Comparison of ENCODE assay signal across 9 cellular contexts in the genomic region with DNA sequence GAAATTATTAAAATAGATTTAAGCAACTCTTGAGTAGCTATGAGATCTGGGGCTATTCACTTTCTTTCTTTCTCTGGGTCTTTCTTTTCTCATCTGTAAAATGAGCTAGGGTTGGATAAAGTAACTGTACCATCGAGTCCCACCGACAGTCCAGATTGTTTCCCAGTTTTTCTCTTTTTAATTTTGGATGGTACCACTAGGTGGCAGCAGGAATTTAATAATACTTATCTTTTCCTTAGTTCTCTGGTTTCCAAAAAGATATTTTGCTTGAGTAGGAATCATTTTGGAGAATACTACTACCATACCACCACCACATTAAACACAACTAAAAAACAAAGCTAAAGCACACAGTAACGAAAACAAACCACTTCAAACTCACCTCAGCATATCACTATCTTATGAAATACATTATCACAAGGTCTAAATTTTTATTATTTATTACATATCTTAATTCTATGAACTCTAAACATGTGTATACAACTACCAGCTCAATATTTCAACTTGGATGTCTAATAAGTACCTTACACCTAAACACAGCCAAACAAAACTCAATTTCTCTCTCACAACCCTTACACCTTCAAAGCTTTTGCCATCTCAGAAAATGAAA.
A peak's percentile ranks its signal among the peaks of the same experiment; 100 is the strongest.
DNase-seq lines count a peak whose midpoint lies in the region; ATAC-seq, FAIRE-seq and TF ChIP-seq lines count a peak whose summit lies in the region.
"Had no signal": no experiment of that assay in that cellular context is flagged by ENCODE, and none has a peak within 500 bp of the region (broad histone marks: within the 10 kb centered on the region; RNA-seq: fewer than 3 reads in every experiment).

No MANE protein-coding gene starts in this region.

- H3K27me3 ChIP-seq in hepatocyte: no peaks in the 10 kb centered on the region
- H3K27me3 ChIP-seq in colonic mucosa: no peaks in the 10 kb centered on the region

- TF ChIP-seq RAD21 in A549 (conservative IDR thresholded peaks at IDR 0.05 in 1 of 2, IDR thresholded peaks at IDR 0.05 in 1 of 2): peak; percentile 58 to 68

- H3K9me2 ChIP-seq in hepatocyte (replicated peaks; ENCODE audit: insufficient read depth): no peaks in the 10 kb centered on the region

- H3K27me3 Mint-ChIP-seq in activated naive CD8-positive, alpha-beta T cell treated with anti-CD3 and anti-CD28 coated beads for 36 hours: no peaks in the 10 kb centered on the region
- H3K27me3 Mint-ChIP-seq in effector memory CD8-positive, alpha-beta T cell: no peaks in the 10 kb centered on the region
- H3K27me3 Mint-ChIP-seq: activated naive CD8-positive, alpha-beta T cell treated with anti-CD3 and anti-CD28 coated beads, Interleukin-2, amount 10 ng/mL, durations not matched to agents 7 days and 5 days had no signal

- H4K20me1 ChIP-seq in hepatocyte (ENCODE audit: insufficient read depth, poor library complexity, severe bottlenecking): no peaks in the 10 kb centered on the region

- H3K36me3 ChIP-seq in hepatocyte (replicated peaks; ENCODE audit: insufficient read depth, low read depth): no peaks in the 10 kb centered on the region
- no peaks in the 10 kb centered on the region for H3K36me3 ChIP-seq in colonic mucosa

- TF ChIP-seq POLR2A in A549 (IDR thresholded peaks at IDR 0.05; ENCODE audit: low read length): no peak

- no peak overlapping the region for H3K4me2 ChIP-seq in A549
- H3K4me2 ChIP-seq in hepatocyte: no peak overlapping the region

- TF ChIP-seq EP300 in A549 (IDR thresholded peaks at IDR 0.05): no peak

- peak in 1 of 2 experiments; percentile 64; a peak in 3 of 6 replicates for ATAC-seq in A549
- ATAC-seq in GM21367 (IDR thresholded peaks at IDR 0.05; ENCODE audit: unreplicated experiment): no peak
- ATAC-seq in effector memory CD8-positive, alpha-beta T cell (replicated peaks): no peak

- H3K79me2 ChIP-seq in hepatocyte: no peaks in the 10 kb centered on the region

- intact Hi-C loops in colonic mucosa (cut with DNase I): loop anchor here (10.0 kb wide), 1 partner anchor 1492 kb away; no protein-coding TSS in a partner anchor

- H3K4me1 ChIP-seq in A549 (no peaks in the 10 kb centered on the region), hepatocyte (ENCODE audit: insufficient read depth) (no peaks in the 10 kb centered on the region), colonic mucosa (no peaks in the 10 kb centered on the region)

- 2% methylated on average over 3 of the region's 3 CpGs for WGBS in A549 (ENCODE audit: missing lambda C conversion rate)
- WGBS in hepatocyte (ENCODE audit: low lambda C conversion rate, missing lambda C conversion rate): 35% methylated on average over 3 of the region's 3 CpGs

- POLR2A ChIA-PET in A549 (lab: Yijun Ruan, JAX): interaction anchor here (0.6 kb wide), 1 partner anchor 901 kb away, joined by 8 read pairs; no protein-coding TSS in a partner anchor

- no peak overlapping the region for H2AFZ ChIP-seq in hepatocyte

- H3K9me3 ChIP-seq in A549 (no peaks in the 10 kb centered on the region), hepatocyte (ENCODE audit: low read depth) (no peaks in the 10 kb centered on the region), colonic mucosa (no peaks in the 10 kb centered on the region)

- CTCF ChIA-PET in A549 (lab: Yijun Ruan, JAX): interaction anchor here (0.7 to 2.6 kb wide), 15 partner anchors 9 to 903 kb away, joined by 3 to 20 read pairs (median 4); no protein-coding TSS in a partner anchor

- H3K27ac Mint-ChIP-seq in activated naive CD8-positive, alpha-beta T cell treated with anti-CD3 and anti-CD28 coated beads for 36 hours: no peak overlapping the region
- H3K27ac Mint-ChIP-seq in effector memory CD8-positive, alpha-beta T cell: no peak overlapping the region
- H3K27ac Mint-ChIP-seq: activated naive CD8-positive, alpha-beta T cell treated with anti-CD3 and anti-CD28 coated beads, Interleukin-2, amount 10 ng/mL, durations not matched to agents 7 days and 5 days had no signal

- H3K27ac ChIP-seq in A549 (no peak overlapping the region), hepatocyte (no peak overlapping the region), colonic mucosa (no peak overlapping the region)

- TF ChIP-seq CTCF in A549 (IDR thresholded peaks at IDR 0.05): peak; percentile 65
- TF ChIP-seq CTCF in hepatocyte (IDR thresholded peaks at IDR 0.05; ENCODE audit: poor library complexity): peak; percentile 70
- TF ChIP-seq CTCF in colonic mucosa (IDR thresholded peaks at IDR 0.05): no peak

- no peak overlapping the region for H3K9ac ChIP-seq in colonic mucosa (ENCODE audit: low read depth in 2 of 2, low read length in 2 of 2)

- H3K36me3 Mint-ChIP-seq in activated naive CD8-positive, alpha-beta T cell treated with anti-CD3 and anti-CD28 coated beads for 36 hours: no peaks in the 10 kb centered on the region
- no peaks in the 10 kb centered on the region for H3K36me3 Mint-ChIP-seq in effector memory CD8-positive, alpha-beta T cell (ENCODE audit: insufficient read depth)
- H3K36me3 Mint-ChIP-seq: activated naive CD8-positive, alpha-beta T cell treated with anti-CD3 and anti-CD28 coated beads, Interleukin-2, amount 10 ng/mL, durations not matched to agents 7 days and 5 days had no signal

- no peak overlapping the region for H3K4me3 Mint-ChIP-seq in activated naive CD8-positive, alpha-beta T cell treated with anti-CD3 and anti-CD28 coated beads for 36 hours
- H3K4me3 Mint-ChIP-seq in effector memory CD8-positive, alpha-beta T cell: no peak overlapping the region
- H3K4me3 Mint-ChIP-seq: activated naive CD8-positive, alpha-beta T cell treated with anti-CD3 and anti-CD28 coated beads, Interleukin-2, amount 10 ng/mL, durations not matched to agents 7 days and 5 days had no signal

- H3K4me1 Mint-ChIP-seq in activated naive CD8-positive, alpha-beta T cell treated with anti-CD3 and anti-CD28 coated beads for 36 hours: no peaks in the 10 kb centered on the region
- no peaks in the 10 kb centered on the region for H3K4me1 Mint-ChIP-seq in effector memory CD8-positive, alpha-beta T cell (ENCODE audit: low read depth in 2 of 2)
- H3K4me1 Mint-ChIP-seq: activated naive CD8-positive, alpha-beta T cell treated with anti-CD3 and anti-CD28 coated beads, Interleukin-2, amount 10 ng/mL, durations not matched to agents 7 days and 5 days had no signal

- H3K4me3 ChIP-seq in A549: no peak overlapping the region
- no peak overlapping the region for H3K4me3 ChIP-seq in hepatocyte
- no peak overlapping the region for H3K4me3 ChIP-seq in colonic mucosa

- FAIRE-seq in A549 (lab: Jason Lieb, UNC) (no peak), GM18507 (lab: Jason Lieb, UNC) (peak; percentile 31)

- peaks cover 2% of the 10 kb centered on the region for H3K9me3 Mint-ChIP-seq in activated naive CD8-positive, alpha-beta T cell treated with anti-CD3 and anti-CD28 coated beads for 36 hours
- H3K9me3 Mint-ChIP-seq in effector memory CD8-positive, alpha-beta T cell: peaks cover 12 to 16% of the 10 kb centered on the region in 2 donors
- H3K9me3 Mint-ChIP-seq: activated naive CD8-positive, alpha-beta T cell treated with anti-CD3 and anti-CD28 coated beads, Interleukin-2, amount 10 ng/mL, durations not matched to agents 7 days and 5 days had no signal

- peak; percentile 11 to 17 for DNase-seq in A549 (ENCODE audit: low read depth in 1 of 2, low spot score in 1 of 2)
- peak; percentile 2 for DNase-seq in GM18507 (ENCODE audit: extremely low spot score, insufficient read length, low read depth)
- peak; percentile 15 for DNase-seq in RPMI7951 (ENCODE audit: low read depth)
- DNase-seq in hepatocyte (ENCODE audit: low spot score): peak; percentile 30
- no peak for DNase-seq in activated naive CD8-positive, alpha-beta T cell treated with anti-CD3 and anti-CD28 coated beads for 36 hours
- DNase-seq in colonic mucosa: no peak
- no peak for DNase-seq in effector memory CD8-positive, alpha-beta T cell
- DNase-seq: activated naive CD8-positive, alpha-beta T cell treated with anti-CD3 and anti-CD28 coated beads, Interleukin-2, amount 10 ng/mL, durations not matched to agents 7 days and 5 days had no signal

TF ChIP-seq in A549, 52 proteins besides CTCF, POLR2A, EP300 and RAD21:
- TF ChIP-seq, protein P1, sequence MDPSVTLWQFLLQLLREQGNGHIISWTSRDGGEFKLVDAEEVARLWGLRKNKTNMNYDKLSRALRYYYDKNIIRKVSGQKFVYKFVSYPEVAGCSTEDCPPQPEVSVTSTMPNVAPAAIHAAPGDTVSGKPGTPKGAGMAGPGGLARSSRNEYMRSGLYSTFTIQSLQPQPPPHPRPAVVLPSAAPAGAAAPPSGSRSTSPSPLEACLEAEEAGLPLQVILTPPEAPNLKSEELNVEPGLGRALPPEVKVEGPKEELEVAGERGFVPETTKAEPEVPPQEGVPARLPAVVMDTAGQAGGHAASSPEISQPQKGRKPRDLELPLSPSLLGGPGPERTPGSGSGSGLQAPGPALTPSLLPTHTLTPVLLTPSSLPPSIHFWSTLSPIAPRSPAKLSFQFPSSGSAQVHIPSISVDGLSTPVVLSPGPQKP (IDR thresholded peaks at IDR 0.05; ENCODE audit: low read depth, low read length): no peak
- peak; percentile 50; the same call in 2 of the 3 replicates for TF ChIP-seq SMC3 (IDR thresholded peaks at IDR 0.05)

Comparison
In these comparisons a context has a peak if more than half of its experiments do, and no peak if none do; other contexts are left out.
1. DNase-seq: peak in A549 (2 of 2), GM18507 (single experiment), RPMI7951 (single experiment) and hepatocyte (single experiment); none in activated naive CD8-positive, alpha-beta T cell treated with anti-CD3 and anti-CD28 coated beads for 36 hours (single experiment), colonic mucosa (single experiment) and effector memory CD8-positive, alpha-beta T cell (0 of 3).